In the genomic region with DNA sequence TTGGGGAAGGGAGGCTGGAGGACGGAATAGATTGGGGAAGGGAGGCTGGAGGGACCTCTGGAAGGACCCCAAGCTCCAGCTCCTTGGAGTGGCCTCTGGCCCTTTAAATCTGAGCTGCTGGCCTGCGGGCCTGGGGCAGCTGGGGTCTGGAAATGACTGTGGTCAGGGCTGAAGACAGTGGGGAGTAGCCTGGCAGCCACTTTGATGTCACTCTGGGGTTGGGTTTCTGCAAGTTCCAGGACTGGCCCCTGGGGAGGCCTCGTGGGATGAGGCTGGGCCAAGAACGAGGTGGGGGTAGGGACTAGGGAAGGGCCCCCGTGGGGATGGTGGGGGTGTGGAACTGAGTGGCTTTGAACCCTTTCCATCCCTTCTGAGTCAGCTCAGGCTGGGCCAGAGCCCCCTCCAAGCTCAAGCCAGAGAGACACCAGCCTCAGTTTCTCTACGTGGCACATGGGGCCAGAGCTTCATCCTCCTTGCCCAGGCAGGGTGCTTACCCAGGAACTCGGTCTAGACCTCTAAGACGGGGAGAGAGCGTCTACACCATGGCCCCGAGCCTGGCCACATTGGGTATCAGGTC, we compare ENCODE assay signal across 1 cellular context.
TF ChIP-seq lines count a peak whose summit lies in the region.

No MANE protein-coding gene starts in this region.

TF ChIP-seq in GM23338, 12 proteins besides CTCF, POLR2A, EP300 and RAD21 (continued from another document):
- TF ChIP-seq EZH2phosphoT487 (IDR thresholded peaks at IDR 0.05; ENCODE audit: unreplicated experiment) (no peak), STAT1 (IDR thresholded peaks at IDR 0.05; ENCODE audit: unreplicated experiment) (no peak), ZNF462 (CRISPR knock-in tag; IDR thresholded peaks at IDR 0.05) (no peak), CREB1 (CRISPR knock-in tag; IDR thresholded peaks at IDR 0.05; ENCODE audit: low read depth) (no peak), POLR2AphosphoS5 (IDR thresholded peaks at IDR 0.05; ENCODE audit: low read depth) (no peak), ETS1 (IDR thresholded peaks at IDR 0.05) (no peak), ZNF331 (CRISPR knock-in tag; IDR thresholded peaks at IDR 0.05; ENCODE audit: low read depth) (no peak), EZH2 (IDR thresholded peaks at IDR 0.05; ENCODE audit: low read depth, unreplicated experiment) (no peak), NANOG (IDR thresholded peaks at IDR 0.05; ENCODE audit: borderline replicate concordance) (no peak)
- TF ChIP-seq, protein P1, sequence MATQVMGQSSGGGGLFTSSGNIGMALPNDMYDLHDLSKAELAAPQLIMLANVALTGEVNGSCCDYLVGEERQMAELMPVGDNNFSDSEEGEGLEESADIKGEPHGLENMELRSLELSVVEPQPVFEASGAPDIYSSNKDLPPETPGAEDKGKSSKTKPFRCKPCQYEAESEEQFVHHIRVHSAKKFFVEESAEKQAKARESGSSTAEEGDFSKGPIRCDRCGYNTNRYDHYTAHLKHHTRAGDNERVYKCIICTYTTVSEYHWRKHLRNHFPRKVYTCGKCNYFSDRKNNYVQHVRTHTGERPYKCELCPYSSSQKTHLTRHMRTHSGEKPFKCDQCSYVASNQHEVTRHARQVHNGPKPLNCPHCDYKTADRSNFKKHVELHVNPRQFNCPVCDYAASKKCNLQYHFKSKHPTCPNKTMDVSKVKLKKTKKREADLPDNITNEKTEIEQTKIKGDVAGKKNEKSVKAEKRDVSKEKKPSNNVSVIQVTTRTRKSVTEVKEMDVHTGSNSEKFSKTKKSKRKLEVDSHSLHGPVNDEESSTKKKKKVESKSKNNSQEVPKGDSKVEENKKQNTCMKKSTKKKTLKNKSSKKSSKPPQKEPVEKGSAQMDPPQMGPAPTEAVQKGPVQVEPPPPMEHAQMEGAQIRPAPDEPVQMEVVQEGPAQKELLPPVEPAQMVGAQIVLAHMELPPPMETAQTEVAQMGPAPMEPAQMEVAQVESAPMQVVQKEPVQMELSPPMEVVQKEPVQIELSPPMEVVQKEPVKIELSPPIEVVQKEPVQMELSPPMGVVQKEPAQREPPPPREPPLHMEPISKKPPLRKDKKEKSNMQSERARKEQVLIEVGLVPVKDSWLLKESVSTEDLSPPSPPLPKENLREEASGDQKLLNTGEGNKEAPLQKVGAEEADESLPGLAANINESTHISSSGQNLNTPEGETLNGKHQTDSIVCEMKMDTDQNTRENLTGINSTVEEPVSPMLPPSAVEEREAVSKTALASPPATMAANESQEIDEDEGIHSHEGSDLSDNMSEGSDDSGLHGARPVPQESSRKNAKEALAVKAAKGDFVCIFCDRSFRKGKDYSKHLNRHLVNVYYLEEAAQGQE (IDR thresholded peaks at IDR 0.05; ENCODE audit: unreplicated experiment), result no peak
TF ChIP-seq in GM23338: peak in this region for 0.
